In the genomic region with DNA sequence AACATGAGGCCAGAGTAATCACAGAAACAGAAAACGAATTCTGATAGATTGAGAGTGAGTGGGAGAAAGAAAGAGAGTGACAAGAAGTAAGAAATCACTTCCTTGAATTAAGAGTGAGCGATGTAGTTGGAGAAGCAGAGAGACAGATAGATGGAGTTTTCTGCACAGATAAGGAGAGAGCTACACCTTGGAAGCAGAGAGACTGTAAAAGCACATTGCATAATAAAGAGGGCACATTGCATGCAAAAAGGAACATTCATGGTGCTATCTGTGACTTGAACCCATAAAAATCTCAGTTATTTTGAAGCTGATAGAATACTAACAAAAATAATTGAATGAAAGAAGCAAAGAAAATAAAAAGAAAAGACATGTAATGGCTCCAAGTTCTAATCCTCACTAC, we compare ENCODE assay signal across 23 cellular contexts.
"Had no signal": no experiment of that assay in that cellular context is flagged by ENCODE, and none has a peak within 500 bp of the region (broad histone marks: within the 10 kb centered on the region; RNA-seq: fewer than 3 reads in every experiment).

No MANE protein-coding gene starts in this region.

- H3K27me3 Mint-ChIP-seq: effector memory CD8-positive, alpha-beta T cell; naive B cell had no signal

- H3K9me3 ChIP-seq: esophagus muscularis mucosa, heart left ventricle, left ventricle myocardium inferior, ovary, right atrium auricular region, sigmoid colon, stomach had no signal

- FAIRE-seq: keratinocyte, urothelium cell line had no signal

- H3K36me3 ChIP-seq: esophagus muscularis mucosa, heart left ventricle, left ventricle myocardium inferior, ovary, right atrium auricular region, sigmoid colon, stomach had no signal

- H3K27ac ChIP-seq: epithelial cell of prostate, esophagus muscularis mucosa, heart left ventricle, left ventricle myocardium inferior, ovary, right atrium auricular region, sigmoid colon, skin epidermis, stomach had no signal

- DNase-seq: effector memory CD8-positive, alpha-beta T cell; foreskin fibroblast; heart left ventricle; hypothalamus; left ventricle myocardium inferior; mesenchymal stem cell; midbrain; naive B cell; nucleus accumbens; ovary; sigmoid colon; stimulated activated CD4-positive, alpha-beta T cell treated with anti-CD3 and anti-CD28 coated beads, Interleukin-12 subunit alpha, Interleukin-12 subunit beta, amount 100 ng/mL, for 4 hours; stimulated activated naive CD4-positive, alpha-beta T cell; stomach; substantia nigra had no signal

- H3K27ac Mint-ChIP-seq: effector memory CD8-positive, alpha-beta T cell; naive B cell; type B pancreatic cell had no signal

- H3K4me3 Mint-ChIP-seq: effector memory CD8-positive, alpha-beta T cell; naive B cell; type B pancreatic cell had no signal

- H3K4me1 Mint-ChIP-seq: naive B cell had no signal

- ATAC-seq: effector memory CD8-positive, alpha-beta T cell; heart left ventricle had no signal

- H3K4me3 ChIP-seq: esophagus muscularis mucosa, heart left ventricle, left ventricle myocardium inferior, lung, ovary, right atrium auricular region, sigmoid colon, skin epidermis, stomach had no signal

- H3K36me3 Mint-ChIP-seq: naive B cell, type B pancreatic cell had no signal

- H3K9me3 Mint-ChIP-seq: type B pancreatic cell had no signal

- H3K27me3 ChIP-seq: esophagus muscularis mucosa, heart left ventricle, ovary, right atrium auricular region, sigmoid colon, stomach had no signal
